19 cellular contexts compared by ENCODE assay signal in genomic region chr3:101858464-101858863, GRCh38. TPM values are rescaled to one million over a fixed set of nuclear protein-coding genes. Genes with fewer than 3 reads are reported as not detected.
A peak's percentile ranks its signal among the peaks of the same experiment; 100 is the strongest.
DNase-seq lines count a peak whose midpoint lies in the region; FAIRE-seq and TF ChIP-seq lines count a peak whose summit lies in the region.
"Had no signal": no experiment of that assay in that cellular context is flagged by ENCODE, and none has a peak within 500 bp of the region (broad histone marks: within the 10 kb centered on the region; RNA-seq: fewer than 3 reads in every experiment).

No MANE protein-coding gene starts in this region.

- peaks cover 85% of the 10 kb centered on the region for H3K4me1 Mint-ChIP-seq in activated T-cell treated with anti-CD3 and anti-CD28 coated beads, Interleukin-2, amount 50 U/mL, for 24 hours (ENCODE audit: low read depth)
- H3K4me1 Mint-ChIP-seq: endodermal cell, H9 had no signal

- no peak overlapping the region for H2AFZ ChIP-seq in smooth muscle cell (ENCODE audit: low read depth)

- H3K4me3 Mint-ChIP-seq in activated T-cell treated with anti-CD3 and anti-CD28 coated beads, Interleukin-2, amount 50 U/mL, for 24 hours = no peak overlapping the region
- H3K4me3 Mint-ChIP-seq: central memory CD8-positive, alpha-beta T cell; endodermal cell; H9 had no signal

- H3K27ac Mint-ChIP-seq in activated T-cell treated with anti-CD3 and anti-CD28 coated beads, Interleukin-2, amount 50 U/mL, for 24 hours = peak overlapping the region; percentile 28
- H3K27ac Mint-ChIP-seq: endodermal cell, H9 had no signal

- peaks cover 89% of the 10 kb centered on the region for H3K36me3 Mint-ChIP-seq in activated T-cell treated with anti-CD3 and anti-CD28 coated beads, Interleukin-2, amount 50 U/mL, for 24 hours (ENCODE audit: low read depth)

- peak overlapping the region; percentile 88 for H3K4me2 ChIP-seq in smooth muscle cell

- no peaks in the 10 kb centered on the region for H3K9me3 Mint-ChIP-seq in activated T-cell treated with anti-CD3 and anti-CD28 coated beads, Interleukin-2, amount 50 U/mL, for 24 hours
- H3K9me3 Mint-ChIP-seq: central memory CD8-positive, alpha-beta T cell; endodermal cell; H9 had no signal

- no peak overlapping the region for H3K4me3 ChIP-seq in fibroblast of the aortic adventitia (ENCODE audit: low read depth, low read length)
- peak overlapping the region; percentile 36 for H3K4me3 ChIP-seq in smooth muscle cell
- H3K4me3 ChIP-seq: gastrocnemius medialis had no signal

- DNase-seq in activated T-cell treated with anti-CD3 and anti-CD28 coated beads, Interleukin-2, amount 50 U/mL, for 24 hours = no peak
- no peak for DNase-seq in activated T-cell treated with anti-CD3 and anti-CD28 coated beads for 4 hours
- peak; percentile 34 for DNase-seq in RCC 7860 (ENCODE audit: low spot score)
- DNase-seq in fibroblast of the aortic adventitia (ENCODE audit: low read depth) = peak; percentile 7
- DNase-seq in smooth muscle cell (lab: John Stamatoyannopoulos, UW; ENCODE audit: unreplicated experiment) = no peak
- DNase-seq in DMS79 (lab: John Stamatoyannopoulos, UW) = no peak
- DNase-seq in posterior vena cava (ENCODE audit: low spot score) = no peak
- no peak for DNase-seq in AG08395 (ENCODE audit: low spot score)
- DNase-seq: COR-L47, endodermal cell, gastrocnemius medialis, H9, NCI-H2029 treated with DMSO at 0.1 percent for 48 hours, NCI-H510A treated with DMSO at 0.1 percent for 48 hours, right cardiac atrium, tibial artery had no signal

- TF ChIP-seq CTCF in fibroblast of the aortic adventitia (IDR thresholded peaks at IDR 0.05; ENCODE audit: insufficient read depth, low read length) = no peak
- no peak for TF ChIP-seq CTCF in smooth muscle cell (IDR thresholded peaks at IDR 0.05; ENCODE audit: borderline replicate concordance, insufficient read depth, poor library complexity, severe bottlenecking)

- no peaks in the 10 kb centered on the region for H3K27me3 ChIP-seq in smooth muscle cell (ENCODE audit: low read depth)
- H3K27me3 ChIP-seq: gastrocnemius medialis, tibial artery had no signal

- FAIRE-seq in RCC 7860 (lab: Jason Lieb, UNC) = peak; percentile 73
- FAIRE-seq: G401.6, HTR-8/SVneo had no signal

- H3F3A ChIP-seq in smooth muscle cell (ENCODE audit: low read depth) = peaks cover 77% of the 10 kb centered on the region

- H3K27ac ChIP-seq in smooth muscle cell (ENCODE audit: low read depth) = peak overlapping the region; percentile 53
- H3K27ac ChIP-seq: gastrocnemius medialis had no signal

- H3K4me1 ChIP-seq in smooth muscle cell (ENCODE audit: low read depth) = no peaks in the 10 kb centered on the region
- H3K4me1 ChIP-seq: gastrocnemius medialis had no signal

- 51% methylated on average over 4 of the region's 4 CpGs for WGBS in smooth muscle cell (ENCODE audit: low lambda C conversion rate)

- peaks cover 28% of the 10 kb centered on the region for H3K79me2 ChIP-seq in smooth muscle cell (ENCODE audit: low read depth)

- H3K36me3 ChIP-seq in smooth muscle cell (ENCODE audit: low read depth) = peaks cover 53% of the 10 kb centered on the region

- no peaks in the 10 kb centered on the region for H3K27me3 Mint-ChIP-seq in activated T-cell treated with anti-CD3 and anti-CD28 coated beads, Interleukin-2, amount 50 U/mL, for 24 hours
- H3K27me3 Mint-ChIP-seq: central memory CD8-positive, alpha-beta T cell had no signal

- intact Hi-C loops in posterior vena cava (cut with DNase I) = loop anchor here in 1 of 2 donors (10.0 kb wide), 1 partner anchor 226 kb away; no protein-coding TSS in a partner anchor

- no peak overlapping the region for H3K9ac ChIP-seq in smooth muscle cell (ENCODE audit: low read depth)

- no peaks in the 10 kb centered on the region for H3K9me3 ChIP-seq in smooth muscle cell (replicated peaks; ENCODE audit: low read depth)
- H3K9me3 ChIP-seq: gastrocnemius medialis, tibial artery had no signal

- peaks cover 87% of the 10 kb centered on the region for H4K20me1 ChIP-seq in smooth muscle cell (ENCODE audit: low read depth)

RNA-seq across cellular contexts. Expression of gene NFKBIZ, which starts 9.2 kb away (rescaled TPM):
- total RNA-seq in fibroblast of the aortic adventitia (ENCODE audit: low replicate concordance) (17.5 and 38.3 TPM in 2 replicates), smooth muscle cell (236 and 307 TPM in 2 replicates), posterior vena cava (100 to 1,000 TPM in 1 of 2 donors, 10 to 100 TPM in 1; 77.4 to 103 TPM)
- 269 and 306 TPM in 2 replicates for polyA plus RNA-seq in smooth muscle cell

Comparison
In these comparisons a context has a peak if more than half of its experiments do, and no peak if none do; other contexts are left out.
1. DNase-seq: peak in RCC 7860 (single experiment) and fibroblast of the aortic adventitia (single experiment); none in activated T-cell treated with anti-CD3 and anti-CD28 coated beads, Interleukin-2, amount 50 U/mL, for 24 hours (single experiment), activated T-cell treated with anti-CD3 and anti-CD28 coated beads for 4 hours (single experiment), smooth muscle cell (single experiment), DMS79 (single experiment), posterior vena cava (single experiment) and AG08395 (single experiment).